Comparison of ENCODE assay signal across 35 cellular contexts in genomic region chr18:39425172-39425571, GRCh38.
"Had no signal": no experiment of that assay in that cellular context is flagged by ENCODE, and none has a peak within 500 bp of the region (broad histone marks: within the 10 kb centered on the region; RNA-seq: fewer than 3 reads in every experiment).

No MANE protein-coding gene starts in this region.

- H3K36me3 ChIP-seq: MG63, Peyer's patch, SJSA1 had no signal

- H3K4me1 Mint-ChIP-seq: activated naive CD4-positive, alpha-beta T cell treated with anti-CD3 and anti-CD28 coated beads, Interleukin-2, amount 10 ng/mL, durations not matched to agents 7 days and 5 days; activated naive CD8-positive, alpha-beta T cell treated with anti-CD3 and anti-CD28 coated beads, Interleukin-2, amount 50 U/mL, for 24 hours; brain had no signal

- DNase-seq: activated CD4-positive, alpha-beta memory T cell treated with anti-CD3 and anti-CD28 coated beads for 36 hours; activated CD4-positive, alpha-beta T cell treated with anti-CD3 and anti-CD28 coated beads for 4 hours; activated CD4-positive, alpha-beta T cell treated with anti-CD3 and anti-CD28 coated beads, Interleukin-2, amount 50 U/mL, for 1 hour; activated CD4-positive, CD25-positive, alpha-beta regulatory T cell treated with anti-CD3 and anti-CD28 coated beads, Interleukin-2, amount 50 U/mL, for 72 hours; activated CD8-positive, alpha-beta memory T cell treated with anti-CD3 and anti-CD28 coated beads, Interleukin-2, amount 50 U/mL, for 4 hours; activated effector memory CD4-positive, alpha-beta T cell treated with Interleukin-2 at 50 U/mL for 16 hours; activated naive CD4-positive, alpha-beta T cell treated with anti-CD3 and anti-CD28 coated beads, Interleukin-2, amount 10 ng/mL, durations not matched to agents 7 days and 5 days; activated naive CD8-positive, alpha-beta T cell treated with anti-CD3 and anti-CD28 coated beads, Interleukin-2, amount 50 U/mL, for 24 hours; activated T-cell treated with anti-CD3 and anti-CD28 coated beads for 4 hours; activated T-cell treated with anti-CD3 and anti-CD28 coated beads, Interleukin-2, amount 50 U/mL, for 48 hours; anterior cingulate cortex; caudate nucleus; Kasumi-1; KG1; MG63; NCI-H1048; NCI-H1105 treated with DMSO at 0.1 percent for 48 hours; NCI-H1436; NCI-H187; NCI-H2029 treated with DMSO at 0.1 percent for 48 hours; NCI-H2107; NCI-H226; NCI-H446 treated with DMSO at 0.1 percent for 48 hours; NK-92 treated with Interleukin-12 subunit alpha and Interleukin-12 subunit beta, amount 100 ng/mL, for 24 hours; PC-3; Peyer's patch; RPMI8226; SHP77 treated with DMSO at 0.1 percent for 48 hours; SK-N-SH had no signal

- H3K9me3 ChIP-seq: MG63, Peyer's patch, SK-N-SH had no signal

- H3K9ac ChIP-seq: SK-N-SH had no signal

- H3K4me2 ChIP-seq: SK-N-SH had no signal

- H3K27ac ChIP-seq: Peyer's patch, SJSA1 had no signal

- H3K4me3 Mint-ChIP-seq: activated CD4-positive, alpha-beta memory T cell treated with anti-CD3 and anti-CD28 coated beads for 36 hours; activated naive CD4-positive, alpha-beta T cell treated with anti-CD3 and anti-CD28 coated beads, Interleukin-2, amount 10 ng/mL, durations not matched to agents 7 days and 5 days; activated naive CD8-positive, alpha-beta T cell; activated naive CD8-positive, alpha-beta T cell treated with anti-CD3 and anti-CD28 coated beads, Interleukin-2, amount 50 U/mL, for 24 hours; brain; T-helper 1 cell treated with Interleukin-12 subunit alpha and Interleukin-12 subunit beta and Interleukin-4 antibody, amounts not matched to agents 30 μg/mL and 1 μg/mL, for 36 hours; T-helper 2 cell treated with Interferon-gamma antibody and Interleukin-4, amounts not matched to agents 5 μg/mL and 100 μg/mL, for 36 hours; WTC11 had no signal

- H3K27me3 ChIP-seq: MG63, Peyer's patch, SJSA1 had no signal

- ATAC-seq: activated naive CD8-positive, alpha-beta T cell treated with anti-CD3 and anti-CD28 coated beads, Interleukin-2, amount 50 U/mL, for 24 hours; PC-3; WTC11 had no signal

- H3K27ac Mint-ChIP-seq: activated CD4-positive, alpha-beta memory T cell treated with anti-CD3 and anti-CD28 coated beads for 36 hours; activated naive CD4-positive, alpha-beta T cell treated with anti-CD3 and anti-CD28 coated beads, Interleukin-2, amount 10 ng/mL, durations not matched to agents 7 days and 5 days; activated naive CD8-positive, alpha-beta T cell; activated naive CD8-positive, alpha-beta T cell treated with anti-CD3 and anti-CD28 coated beads, Interleukin-2, amount 50 U/mL, for 24 hours; brain; T-helper 1 cell treated with Interleukin-12 subunit alpha and Interleukin-12 subunit beta and Interleukin-4 antibody, amounts not matched to agents 30 μg/mL and 1 μg/mL, for 36 hours; T-helper 2 cell treated with Interferon-gamma antibody and Interleukin-4, amounts not matched to agents 5 μg/mL and 100 μg/mL, for 36 hours; WTC11 had no signal

- H3K27me3 Mint-ChIP-seq: activated CD4-positive, alpha-beta memory T cell treated with anti-CD3 and anti-CD28 coated beads for 36 hours; activated naive CD4-positive, alpha-beta T cell treated with anti-CD3 and anti-CD28 coated beads, Interleukin-2, amount 10 ng/mL, durations not matched to agents 7 days and 5 days; activated naive CD8-positive, alpha-beta T cell; activated naive CD8-positive, alpha-beta T cell treated with anti-CD3 and anti-CD28 coated beads, Interleukin-2, amount 50 U/mL, for 24 hours; brain had no signal

- H3K4me3 ChIP-seq: MG63, Peyer's patch, SJSA1 had no signal

- H3K4me1 ChIP-seq: Peyer's patch, SJSA1 had no signal

- H3K36me3 Mint-ChIP-seq: activated CD4-positive, alpha-beta memory T cell treated with anti-CD3 and anti-CD28 coated beads for 36 hours; activated naive CD4-positive, alpha-beta T cell treated with anti-CD3 and anti-CD28 coated beads, Interleukin-2, amount 10 ng/mL, durations not matched to agents 7 days and 5 days; brain had no signal
